ENCODE assay signal across 14 cellular contexts in the genomic region with DNA sequence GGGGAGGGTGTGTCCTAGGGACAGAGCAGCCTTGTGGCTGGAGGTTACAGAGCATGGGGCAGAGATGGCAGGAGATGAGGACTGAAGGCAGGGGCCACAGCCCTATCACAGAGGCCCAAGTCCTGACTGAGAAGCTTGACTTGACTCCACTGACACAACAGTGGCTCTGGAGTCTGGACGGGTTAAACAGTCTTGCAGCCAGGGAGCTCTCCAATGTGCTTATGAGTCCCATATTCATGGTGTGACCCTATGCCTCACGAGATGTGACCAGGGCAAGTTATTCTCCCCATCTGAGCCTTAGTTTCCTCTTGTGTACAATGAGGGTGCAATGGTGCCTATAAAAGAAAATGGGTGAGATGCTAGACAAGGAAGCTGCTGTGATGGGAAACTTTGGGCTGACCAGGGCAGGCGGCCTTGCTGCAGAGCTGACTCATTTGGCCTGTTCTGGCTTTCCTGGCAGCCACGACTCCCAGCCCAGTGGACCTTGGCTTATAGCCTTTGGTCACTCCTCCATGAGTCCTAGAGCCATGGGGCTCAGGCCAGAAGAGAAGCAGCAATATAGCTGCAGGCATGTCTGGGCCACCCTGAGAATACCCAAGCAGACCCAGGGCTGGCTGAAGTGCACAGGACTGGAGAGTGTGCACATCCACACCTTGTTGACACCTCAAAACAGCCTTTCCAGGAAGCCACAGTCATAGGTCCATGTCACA. TPM values are rescaled to one million over a fixed set of nuclear protein-coding genes. Genes with fewer than 3 reads are reported as not detected.
DNase-seq lines count a peak whose midpoint lies in the region; FAIRE-seq and TF ChIP-seq lines count a peak whose summit lies in the region.
"Had no signal": no experiment of that assay in that cellular context is flagged by ENCODE, and none has a peak within 500 bp of the region (broad histone marks: within the 10 kb centered on the region; RNA-seq: fewer than 3 reads in every experiment).

No MANE protein-coding gene starts in this region.

- H3K9me3 Mint-ChIP-seq in progenitor cell of endocrine pancreas (ENCODE audit: low read depth): no peaks in the 10 kb centered on the region
- H3K9me3 Mint-ChIP-seq: stimulated activated naive B cell treated with anti-CD40 and anti-IgM and Interleukin-4, amounts not matched to agents 10 μg/mL and 1 μg/mL and 100 μg/mL, for 72 hours had no signal

- H3K27ac Mint-ChIP-seq in progenitor cell of endocrine pancreas: no peak overlapping the region
- H3K27ac Mint-ChIP-seq: stimulated activated naive B cell treated with anti-CD40 and anti-IgM and Interleukin-4, amounts not matched to agents 10 μg/mL and 1 μg/mL and 100 μg/mL, for 72 hours had no signal

- no peak for TF ChIP-seq CTCF in ovary (IDR thresholded peaks at IDR 0.05)
- TF ChIP-seq CTCF in progenitor cell of endocrine pancreas (IDR thresholded peaks at IDR 0.05; ENCODE audit: unreplicated experiment): no peak

- H3K4me3 ChIP-seq in esophagus (ENCODE audit: low read depth in 1 of 2, low read length in 2 of 2) (no peak overlapping the region), ovary (no peak overlapping the region)
- H3K4me3 ChIP-seq: dorsolateral prefrontal cortex had no signal

- no peaks in the 10 kb centered on the region for H3K9me3 ChIP-seq in esophagus (ENCODE audit: control insufficient read depth in 2 of 2, insufficient read depth in 1 of 2, low read depth in 1 of 2, low read length in 1 of 2)
- H3K9me3 ChIP-seq in ovary: no peaks in the 10 kb centered on the region

- no peaks in the 10 kb centered on the region for H3K4me1 Mint-ChIP-seq in progenitor cell of endocrine pancreas (ENCODE audit: low read depth)

- H3K4me1 ChIP-seq in esophagus (ENCODE audit: control insufficient read depth in 2 of 2, insufficient read depth in 2 of 2, low read length in 1 of 2) (peaks cover 7 to 20% of the 10 kb centered on the region in 2 donors), ovary (ENCODE audit: insufficient read depth) (no peaks in the 10 kb centered on the region)

- H3K27ac ChIP-seq in esophagus (ENCODE audit: low read depth in 2 of 2, low read length in 1 of 2): peak overlapping the region; percentile 65 to 91
- H3K27ac ChIP-seq in ovary: no peak overlapping the region
- H3K27ac ChIP-seq: dorsolateral prefrontal cortex had no signal

- no peaks in the 10 kb centered on the region for H3K27me3 ChIP-seq in esophagus (ENCODE audit: control insufficient read depth in 1 of 2, insufficient read depth in 2 of 2, low read length in 2 of 2)
- no peaks in the 10 kb centered on the region for H3K27me3 ChIP-seq in ovary

- no peak for FAIRE-seq in GM12891 (lab: Jason Lieb, UNC)

- WGBS in esophagus, 2 donors: 64 to 71% methylated on average over 4 of the region's 4 CpGs
- 38 to 40% (median 39%) methylated on average over 4 of the region's 4 CpGs for WGBS in ovary, 3 donors

- TF ChIP-seq POLR2A in ovary (IDR thresholded peaks at IDR 0.05) (no peak), GM12891 (IDR thresholded peaks at IDR 0.05; ENCODE audit: low read depth, low read length) (no peak)

- DNase-seq in GM03348 (ENCODE audit: low spot score): peak; percentile 56
- peak; percentile 62 for DNase-seq in RPMI7951 (ENCODE audit: low read depth)
- peak in 3 of 5 donors; percentile 33 to 63 (median 33) for DNase-seq in ovary
- DNase-seq in GM12891 (ENCODE audit: insufficient read length, low spot score): no peak
- no peak for DNase-seq in NCI-H1092 (lab: John Stamatoyannopoulos, UW)
- no peak for DNase-seq in progenitor cell of endocrine pancreas (ENCODE audit: low spot score, unreplicated experiment)
- no peak for DNase-seq in T-helper 9 cell
- DNase-seq: activated T-cell treated with anti-CD3 and anti-CD28 coated beads for 4 hours; DMS53; hippocampal formation; NCI-H526 treated with DMSO at 0.1 percent for 48 hours; stimulated activated naive B cell treated with anti-CD40 and anti-IgM and Interleukin-4, amounts not matched to agents 10 μg/mL and 1 μg/mL and 100 μg/mL, for 72 hours had no signal

- H3K36me3 ChIP-seq in esophagus (ENCODE audit: control insufficient read depth in 2 of 2, insufficient read depth in 2 of 2, low read length in 1 of 2) (no peaks in the 10 kb centered on the region), ovary (no peaks in the 10 kb centered on the region)

- no peaks in the 10 kb centered on the region for H3K36me3 Mint-ChIP-seq in progenitor cell of endocrine pancreas (ENCODE audit: insufficient read depth)
- H3K36me3 Mint-ChIP-seq: stimulated activated naive B cell treated with anti-CD40 and anti-IgM and Interleukin-4, amounts not matched to agents 10 μg/mL and 1 μg/mL and 100 μg/mL, for 72 hours had no signal

- peaks cover 27% of the 10 kb centered on the region for H3K27me3 Mint-ChIP-seq in progenitor cell of endocrine pancreas
- H3K27me3 Mint-ChIP-seq: stimulated activated naive B cell treated with anti-CD40 and anti-IgM and Interleukin-4, amounts not matched to agents 10 μg/mL and 1 μg/mL and 100 μg/mL, for 72 hours had no signal

- TF ChIP-seq EP300 in ovary (IDR thresholded peaks at IDR 0.05): no peak

- no peak overlapping the region for H3K4me3 Mint-ChIP-seq in progenitor cell of endocrine pancreas (ENCODE audit: low read depth)
- H3K4me3 Mint-ChIP-seq: stimulated activated naive B cell treated with anti-CD40 and anti-IgM and Interleukin-4, amounts not matched to agents 10 μg/mL and 1 μg/mL and 100 μg/mL, for 72 hours had no signal

- intact Hi-C loops in ovary (cut with DNase I): loop anchor here (10.0 kb wide), 5 partner anchors 309 to 949 kb away; no protein-coding TSS in a partner anchor

TF ChIP-seq in GM12891, 5 proteins besides CTCF, POLR2A, EP300 and RAD21:
- TF ChIP-seq TAF1 (IDR thresholded peaks at IDR 0.05; ENCODE audit: low read depth, low read length) (no peak), POLR2AphosphoS5 (IDR thresholded peaks at IDR 0.05; ENCODE audit: low read depth, low read length) (no peak), SPI1 (IDR thresholded peaks at IDR 0.05; ENCODE audit: low read depth, low read length) (no peak), PAX5 (IDR thresholded peaks at IDR 0.05; ENCODE audit: insufficient read depth, low read length, severe bottlenecking) (no peak)

RNA-seq across cellular contexts. Expression of a gene that starts 2.8 kb away (rescaled TPM):
- total RNA-seq in RPMI7951 (2014; rRNA removed; shearing (Covaris generic)): not detected in 2 replicates
- polyA plus RNA-seq in esophagus (10 to 100 TPM; 83.5 to 92.9 TPM), ovary (under 1 TPM; 0.21 to 0.47 TPM)
- total RNA-seq in ovary (1 to 10 TPM in 4 of 7 donors, under 1 TPM in 3; 0.13 to 9.1 (median 1.1) TPM), progenitor cell of endocrine pancreas (2.4 TPM in 2 replicates)
- 0.27 TPM for polyA plus RNA-seq in GM12891 (2012; ENCODE audit: low read depth, missing spikeins)

RNA-seq across cellular contexts. Expression of a gene that starts 39.6 kb away (rescaled TPM):
- total RNA-seq in RPMI7951 (2014; rRNA removed; shearing (Covaris generic)): 6.3 and 6.4 TPM in 2 replicates
- 1 to 10 TPM; 1.5 to 2.5 TPM for polyA plus RNA-seq in esophagus
- total RNA-seq in ovary: 1 to 10 TPM; 3.2 to 9.6 (median 7.0) TPM
- polyA plus RNA-seq in ovary: 1 to 10 TPM; 4.3 to 6.4 TPM
- polyA plus RNA-seq in GM12891 (2012; ENCODE audit: low read depth, missing spikeins): 2.1 TPM
- total RNA-seq in progenitor cell of endocrine pancreas: 9.1 and 11.0 TPM in 2 replicates

Comparison
In these comparisons a context has a peak if more than half of its experiments do, and no peak if none do; other contexts are left out.
1. DNase-seq: peak in GM03348 (single experiment), RPMI7951 (single experiment) and ovary (3 of 5); none in GM12891 (single experiment), NCI-H1092 (single experiment), progenitor cell of endocrine pancreas (single experiment) and T-helper 9 cell (single experiment).
2. H3K27ac ChIP-seq: peak in esophagus (2 of 2); none in ovary (0 of 2).